Comparison of ENCODE assay signal across 9 cellular contexts in genomic region chr18:76459687-76460350, GRCh38. TPM values are rescaled to one million over a fixed set of nuclear protein-coding genes. Genes with fewer than 3 reads are reported as not detected.
DNase-seq lines count a peak whose midpoint lies in the region; ATAC-seq and TF ChIP-seq lines count a peak whose summit lies in the region.
"Had no signal": no experiment of that assay in that cellular context is flagged by ENCODE, and none has a peak within 500 bp of the region (broad histone marks: within the 10 kb centered on the region; RNA-seq: fewer than 3 reads in every experiment).

No MANE protein-coding gene starts in this region.

- H3K27ac ChIP-seq in mammary epithelial cell (ENCODE audit: insufficient read depth, low read depth, low read length) = peak overlapping the region; percentile 89
- peak overlapping the region; percentile 26 to 57 for H3K27ac ChIP-seq in testis

- TF ChIP-seq POLR2A in testis (IDR thresholded peaks at IDR 0.05) = no peak

- no peaks in the 10 kb centered on the region for H3K27me3 ChIP-seq in mammary epithelial cell (ENCODE audit: insufficient read depth, low read length)
- H3K27me3 ChIP-seq in testis = no peaks in the 10 kb centered on the region

- intact Hi-C loops in mammary epithelial cell (cut with micrococcal nuclease) (loop anchor here (1.0 to 2.0 kb wide), 5 partner anchors 33 to 226 kb away; no protein-coding TSS in a partner anchor), testis (cut with DNase I; ENCODE audit: low total_unique reads) (no loop called here)

- no peaks in the 10 kb centered on the region for H4K20me1 ChIP-seq in mammary epithelial cell (ENCODE audit: insufficient read depth, low read length)

- H3K4me1 ChIP-seq in mammary epithelial cell (ENCODE audit: insufficient read depth, low read length) = peaks cover 26% of the 10 kb centered on the region
- peaks cover 58% of the 10 kb centered on the region for H3K4me1 ChIP-seq in testis

- DNase-seq in HK-2 (ENCODE audit: unreplicated experiment) (peak; percentile 77), mammary epithelial cell (peak; percentile 99), kidney tubule cell (ENCODE audit: low spot score) (peak; percentile 100), testis (peak; percentile 76), Kasumi-1 (lab: John Stamatoyannopoulos, UW) (no peak), NCI-H748 (lab: John Stamatoyannopoulos, UW; ENCODE audit: unreplicated experiment) (no peak), SHP77 (lab: John Stamatoyannopoulos, UW) (no peak)
- DNase-seq: NCI-H2081 treated with DMSO at 0.1 percent for 48 hours had no signal

- BruUV-seq in mammary epithelial cell (replicated peaks; lab: Mats Ljungman, UMichigan) = no TSS peak

- H3K4me3 ChIP-seq in mammary epithelial cell (replicated peaks in 1 of 3; ENCODE audit: insufficient read depth in 1 of 3, low read depth in 2 of 3, low read length in 3 of 3) (peak overlapping the region; percentile 1 to 23 (median 18)), testis (no peak overlapping the region)

- WGBS in mammary epithelial cell (ENCODE audit: low coverage, missing lambda C conversion rate) = 10% methylated on average over 23 of the region's 26 CpGs
- 45 to 62% methylated on average over 26 of the region's 26 CpGs for WGBS in testis, 2 donors

- H3K4me2 ChIP-seq in mammary epithelial cell (ENCODE audit: insufficient read depth, low read depth, low read length) = peak overlapping the region; percentile 92

- H3K79me2 ChIP-seq in mammary epithelial cell (ENCODE audit: insufficient read depth, low read length) = peaks cover 82% of the 10 kb centered on the region

- H2AFZ ChIP-seq in mammary epithelial cell (ENCODE audit: low read depth, low read length) = peak overlapping the region; percentile 75

- CTCF ChIA-PET in mammary epithelial cell (lab: Charles Lee; ENCODE audit: low non-redundant PET) = no interaction called here

- no peak for ATAC-seq in GM18909 (IDR thresholded peaks at IDR 0.05; ENCODE audit: poor library complexity, unreplicated experiment)

- in situ Hi-C loops in mammary epithelial cell (cut with MboI; ENCODE audit: low sequenced_read_pairs in 2 of 2) = no loop called here

- peak overlapping the region; percentile 45 for H3K9ac ChIP-seq in mammary epithelial cell (ENCODE audit: insufficient read depth, low read length)

- H3K9me3 ChIP-seq in mammary epithelial cell (replicated peaks; ENCODE audit: insufficient read depth, low read length) (no peaks in the 10 kb centered on the region), testis (no peaks in the 10 kb centered on the region)

- TF ChIP-seq CTCF in mammary epithelial cell (conservative IDR thresholded peaks at IDR 0.05 in 1 of 2, IDR thresholded peaks at IDR 0.05 in 1 of 2; ENCODE audit: extremely low read depth in 1 of 2, insufficient read depth in 1 of 2, low read depth in 1 of 2, low read length in 2 of 2) (peak in 1 of 2 donors; percentile 37), testis (IDR thresholded peaks at IDR 0.05) (no peak)

- peaks cover 3% of the 10 kb centered on the region for H3K36me3 ChIP-seq in mammary epithelial cell (ENCODE audit: insufficient read depth, low read length)
- H3K36me3 ChIP-seq in testis (ENCODE audit: low read depth, missing control alignments) = no peaks in the 10 kb centered on the region

- dilution Hi-C loops in mammary epithelial cell (cut with HindIII; ENCODE audit: low sequenced_read_pairs) = no loop called here

RNA-seq across cellular contexts. Expression of gene ZNF516, which starts 35.2 kb away (rescaled TPM):
- total RNA-seq in mammary epithelial cell (10 to 100 TPM; 27.2 to 36.0 TPM), testis (100 to 1,000 TPM; 189 to 212 TPM)
- polyA plus RNA-seq in mammary epithelial cell (7.5 TPM), testis (ENCODE audit: insufficient read depth, low read depth, low replicate concordance) (79.0 TPM)
- polyA minus RNA-seq in mammary epithelial cell = 10.3 TPM

Comparison
In these comparisons a context has a peak if more than half of its experiments do, and no peak if none do; other contexts are left out.
1. DNase-seq: peak in HK-2 (single experiment), mammary epithelial cell (single experiment), kidney tubule cell (single experiment) and testis (single experiment); none in Kasumi-1 (0 of 2), NCI-H748 (single experiment) and SHP77 (0 of 2).
2. H3K4me3 ChIP-seq: peak in mammary epithelial cell (3 of 3); none in testis (0 of 2).
3. RNA of gene ZNF516, which starts 35.2 kb away (total RNA-seq): 189 to 212 TPM in testis; 27.2 to 36.0 TPM in mammary epithelial cell; every median in the first group is over 4 times any median in the second.